ENCODE assay signal across 10 cellular contexts in genomic region chr16:16150117-16150877, GRCh38.
DNase-seq lines count a peak whose midpoint lies in the region; ATAC-seq and TF ChIP-seq lines count a peak whose summit lies in the region.
"Had no signal": no experiment of that assay in that cellular context is flagged by ENCODE, and none has a peak within 500 bp of the region (broad histone marks: within the 10 kb centered on the region; RNA-seq: fewer than 3 reads in every experiment).

No MANE protein-coding gene starts in this region.

- no peak overlapping the region for H3K4me3 ChIP-seq in astrocyte of the spinal cord (ENCODE audit: low read depth, low read length)
- H3K4me3 ChIP-seq: spleen had no signal

- ATAC-seq in sciatic nerve: peak; percentile 81
- no peak for ATAC-seq in HG02884 (IDR thresholded peaks at IDR 0.05; ENCODE audit: unreplicated experiment)
- no peak for ATAC-seq in HG02852 (IDR thresholded peaks at IDR 0.05; ENCODE audit: unreplicated experiment)

- intact Hi-C loops in sciatic nerve (cut with DNase I): no loop called here

- peak; percentile 20 for TF ChIP-seq POLR2A in GM19193 (IDR thresholded peaks at IDR 0.05; ENCODE audit: extremely low read depth, insufficient read depth, insufficient read length)

- in situ Hi-C loops in astrocyte of the spinal cord (cut with HindIII; ENCODE audit: low sequenced_read_pairs): no loop called here

- DNase-seq in astrocyte of the spinal cord (ENCODE audit: low read depth, low spot score): peak; percentile 59
- peak; percentile 46 for DNase-seq in hepatic stellate cell (ENCODE audit: low spot score)
- no peak for DNase-seq in sciatic nerve (ENCODE audit: low spot score)
- no peak for DNase-seq in KG1 (lab: John Stamatoyannopoulos, UW)
- no peak for DNase-seq in T1000 (lab: John Stamatoyannopoulos, UW)
- DNase-seq: RPMI8226, spleen had no signal

- no peak for TF ChIP-seq CTCF in astrocyte of the spinal cord (IDR thresholded peaks at IDR 0.05; ENCODE audit: low read depth, low read length)

Comparison
In these comparisons a context has a peak if more than half of its experiments do, and no peak if none do; other contexts are left out.
1. DNase-seq: peak in astrocyte of the spinal cord (single experiment) and hepatic stellate cell (single experiment); none in sciatic nerve (single experiment), KG1 (single experiment) and T1000 (single experiment).